8 cellular contexts compared by ENCODE assay signal in the genomic region with DNA sequence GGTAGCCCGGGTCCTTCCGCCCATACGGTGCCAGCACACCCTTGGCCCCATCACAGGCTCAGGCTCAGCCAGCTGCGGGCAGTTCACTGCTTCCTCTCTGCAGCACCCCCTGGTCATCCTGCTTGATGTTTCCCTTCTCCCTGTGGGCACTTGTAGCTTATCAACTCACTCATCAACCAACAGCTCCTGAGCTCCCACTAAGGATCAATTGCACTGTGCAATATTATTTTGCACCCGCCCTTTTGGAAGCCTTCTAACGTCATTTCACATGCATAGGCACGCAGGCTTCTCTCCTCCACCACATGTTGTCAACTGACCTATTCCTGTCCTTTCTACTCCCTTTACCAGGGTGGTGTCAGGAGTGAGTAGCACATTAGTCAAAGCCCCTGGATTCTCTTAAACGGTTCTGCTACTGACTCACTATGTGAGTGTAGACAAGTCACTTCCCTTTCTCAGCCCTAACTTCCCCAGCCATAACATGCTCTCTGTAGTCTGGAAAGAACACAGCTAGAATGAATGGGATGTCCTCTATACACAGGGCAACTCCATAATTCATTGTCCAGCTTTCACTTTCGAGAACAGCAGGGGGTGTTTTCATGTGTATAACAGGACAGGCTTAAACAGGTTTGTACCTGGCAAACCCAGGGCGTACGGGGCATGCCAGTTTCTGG. TPM values are rescaled to one million over a fixed set of nuclear protein-coding genes. Genes with fewer than 3 reads are reported as not detected.
DNase-seq lines count a peak whose midpoint lies in the region; ATAC-seq, FAIRE-seq and TF ChIP-seq lines count a peak whose summit lies in the region.

No MANE protein-coding gene starts in this region.

- peak overlapping the region; percentile 76 for H3K9ac ChIP-seq in astrocyte (ENCODE audit: low read length)

- peak; percentile 41 for DNase-seq in activated CD4-positive, alpha-beta T cell treated with anti-CD3 and anti-CD28 coated beads for 48 hours
- no peak for DNase-seq in activated CD4-positive, alpha-beta T cell treated with anti-CD3 and anti-CD28 coated beads for 4 hours
- DNase-seq in HTR-8/SVneo (ENCODE audit: insufficient read length, low spot score) (peak; percentile 84), astrocyte (ENCODE audit: low read depth) (peak; percentile 97), left kidney (ENCODE audit: low read depth, low spot score) (peak; percentile 46), COR-L47 (lab: John Stamatoyannopoulos, UW) (no peak), NCI-H2171 treated with DMSO at 0.1 percent for 48 hours (lab: John Stamatoyannopoulos, UW) (no peak)

- peaks cover 37% of the 10 kb centered on the region for H3K4me1 ChIP-seq in astrocyte (ENCODE audit: insufficient read depth, low read length)

- no peaks in the 10 kb centered on the region for H3K36me3 ChIP-seq in astrocyte (ENCODE audit: insufficient read depth, low read length)

- H3K4me2 ChIP-seq in astrocyte (ENCODE audit: low read length), result peak overlapping the region; percentile 59

- no peaks in the 10 kb centered on the region for H3K27me3 ChIP-seq in astrocyte (ENCODE audit: insufficient read depth, low read length)

- H2AFZ ChIP-seq in astrocyte (ENCODE audit: low read depth, low read length), result peak overlapping the region; percentile 38

- no peak for TF ChIP-seq CTCF in astrocyte (IDR thresholded peaks at IDR 0.05; ENCODE audit: insufficient read depth, low read depth, low read length)

- FAIRE-seq in HTR-8/SVneo (lab: Jason Lieb, UNC) (peak; percentile 38), astrocyte (lab: Jason Lieb, UNC) (peak; percentile 93)

- H4K20me1 ChIP-seq in astrocyte (ENCODE audit: insufficient read depth, low read length), result no peaks in the 10 kb centered on the region

- peak overlapping the region; percentile 93 for H3K27ac ChIP-seq in astrocyte (ENCODE audit: low read depth, low read length)

- H3K36me3 Mint-ChIP-seq in astrocyte (ENCODE audit: low read depth, unreplicated experiment), result no peaks in the 10 kb centered on the region

- H3K79me2 ChIP-seq in astrocyte (ENCODE audit: insufficient read depth, low read length), result no peaks in the 10 kb centered on the region

- peaks cover 29% of the 10 kb centered on the region for H3K4me1 Mint-ChIP-seq in astrocyte (ENCODE audit: low read depth, unreplicated experiment)

- no peak overlapping the region for H3K4me3 Mint-ChIP-seq in astrocyte (ENCODE audit: unreplicated experiment)

- H3K27me3 Mint-ChIP-seq in astrocyte (ENCODE audit: low read depth, unreplicated experiment), result no peaks in the 10 kb centered on the region

- ATAC-seq in HG03196 (IDR thresholded peaks at IDR 0.05; ENCODE audit: unreplicated experiment), result no peak

- peak overlapping the region; percentile 21 for H3K27ac Mint-ChIP-seq in astrocyte (ENCODE audit: unreplicated experiment)

- no peaks in the 10 kb centered on the region for H3K9me3 ChIP-seq in astrocyte (ENCODE audit: insufficient read depth, low read depth, low read length)

- H3K9me3 Mint-ChIP-seq in astrocyte (ENCODE audit: unreplicated experiment), result peaks cover 2% of the 10 kb centered on the region

- H3K4me3 ChIP-seq in astrocyte (ENCODE audit: insufficient read depth, low read depth, low read length), result no peak overlapping the region

RNA-seq across cellular contexts. Expression of gene IRF2BP2, which starts 47.1 kb away (rescaled TPM):
- 122 and 126 TPM in 2 replicates for total RNA-seq in astrocyte

Comparison
In these comparisons a context has a peak if more than half of its experiments do, and no peak if none do; other contexts are left out.
1. DNase-seq: peak in activated CD4-positive, alpha-beta T cell treated with anti-CD3 and anti-CD28 coated beads for 48 hours (single experiment), HTR-8/SVneo (single experiment), astrocyte (single experiment) and left kidney (single experiment); none in activated CD4-positive, alpha-beta T cell treated with anti-CD3 and anti-CD28 coated beads for 4 hours (0 of 2), COR-L47 (single experiment) and NCI-H2171 treated with DMSO at 0.1 percent for 48 hours (single experiment).